2 cellular contexts compared by ENCODE assay signal in the genomic region with DNA sequence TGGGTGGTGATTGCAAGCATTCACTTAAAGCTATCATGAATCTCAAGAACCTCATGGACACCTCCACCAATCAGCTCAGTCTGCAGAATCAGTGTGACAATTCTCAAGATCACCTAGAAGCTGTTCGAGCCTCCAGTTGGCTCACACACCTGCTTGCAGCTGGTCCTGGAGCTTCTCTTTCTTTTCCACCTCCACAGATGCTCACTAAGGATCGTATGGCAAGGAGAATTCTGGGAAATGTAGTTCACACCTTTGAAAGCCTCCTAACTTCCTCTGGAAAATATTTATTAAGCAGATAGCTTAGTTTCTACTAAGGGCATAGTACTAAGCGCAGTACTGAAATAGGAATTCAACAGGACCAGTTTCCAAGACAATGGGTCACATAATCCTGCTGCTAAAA.
A peak's percentile ranks its signal among the peaks of the same experiment; 100 is the strongest.
TF ChIP-seq lines count a peak whose summit lies in the region.

No MANE protein-coding gene starts in this region.

TF ChIP-seq in HepG2, 621 proteins besides CTCF, POLR2A, EP300 and RAD21:
- TF ChIP-seq, protein P1, sequence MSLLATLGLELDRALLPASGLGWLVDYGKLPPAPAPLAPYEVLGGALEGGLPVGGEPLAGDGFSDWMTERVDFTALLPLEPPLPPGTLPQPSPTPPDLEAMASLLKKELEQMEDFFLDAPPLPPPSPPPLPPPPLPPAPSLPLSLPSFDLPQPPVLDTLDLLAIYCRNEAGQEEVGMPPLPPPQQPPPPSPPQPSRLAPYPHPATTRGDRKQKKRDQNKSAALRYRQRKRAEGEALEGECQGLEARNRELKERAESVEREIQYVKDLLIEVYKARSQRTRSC (CRISPR knock-in tag; IDR thresholded peaks at IDR 0.05; ENCODE audit: low read depth) = no peak
- TF ChIP-seq, protein P2, sequence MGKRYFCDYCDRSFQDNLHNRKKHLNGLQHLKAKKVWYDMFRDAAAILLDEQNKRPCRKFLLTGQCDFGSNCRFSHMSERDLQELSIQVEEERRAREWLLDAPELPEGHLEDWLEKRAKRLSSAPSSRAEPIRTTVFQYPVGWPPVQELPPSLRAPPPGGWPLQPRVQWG (CRISPR knock-in tag; IDR thresholded peaks at IDR 0.05; ENCODE audit: borderline replicate concordance, low read depth) = no peak
- TF ChIP-seq ZNF234 (CRISPR knock-in tag; conservative IDR thresholded peaks at IDR 0.05) (no peak), MTF2 (CRISPR knock-in tag; IDR thresholded peaks at IDR 0.05; ENCODE audit: borderline replicate concordance) (no peak), THAP11 (CRISPR knock-in tag; IDR thresholded peaks at IDR 0.05) (peak; percentile 38; the same call in 1 of the 2 replicates), JUND (CRISPR knock-in tag; IDR thresholded peaks at IDR 0.05) (no peak)
- TF ChIP-seq, protein P3, sequence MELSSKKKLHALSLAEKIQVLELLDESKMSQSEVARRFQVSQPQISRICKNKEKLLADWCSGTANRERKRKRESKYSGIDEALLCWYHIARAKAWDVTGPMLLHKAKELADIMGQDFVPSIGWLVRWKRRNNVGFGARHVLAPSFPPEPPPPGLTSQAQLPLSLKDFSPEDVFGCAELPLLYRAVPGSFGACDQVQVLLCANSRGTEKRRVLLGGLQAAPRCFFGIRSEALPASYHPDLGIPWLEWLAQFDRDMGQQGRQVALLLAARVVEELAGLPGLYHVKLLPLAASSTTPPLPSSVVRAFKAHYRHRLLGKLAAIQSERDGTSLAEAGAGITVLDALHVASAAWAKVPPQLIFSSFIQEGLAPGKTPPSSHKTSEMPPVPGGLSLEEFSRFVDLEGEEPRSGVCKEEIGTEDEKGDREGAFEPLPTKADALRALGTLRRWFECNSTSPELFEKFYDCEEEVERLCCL (CRISPR knock-in tag; IDR thresholded peaks at IDR 0.05; ENCODE audit: borderline replicate concordance) = no peak

TF ChIP-seq in H1, 55 proteins besides CTCF, POLR2A, EP300 and RAD21:
- TF ChIP-seq CTBP2 (IDR thresholded peaks at IDR 0.05; ENCODE audit: borderline replicate concordance, insufficient read depth, insufficient read length, low read length) (no peak), SIX5 (IDR thresholded peaks at IDR 0.05; ENCODE audit: low read depth, low read length) (peak; percentile 43)
